In genomic region chr18:10877974-10878373, GRCh38 we compare ENCODE assay signal across 30 cellular contexts.
DNase-seq lines count a peak whose midpoint lies in the region; ATAC-seq, FAIRE-seq and TF ChIP-seq lines count a peak whose summit lies in the region.
"Had no signal": no experiment of that assay in that cellular context is flagged by ENCODE, and none has a peak within 500 bp of the region (broad histone marks: within the 10 kb centered on the region; RNA-seq: fewer than 3 reads in every experiment).

No MANE protein-coding gene starts in this region.

- POLR2A ChIA-PET in GM12878 (lab: Charles Lee) = interaction anchor here (0.6 to 2.2 kb wide), 6 partner anchors 12 to 268 kb away, joined by 3 to 18 read pairs (median 6); no protein-coding TSS in a partner anchor

- H3K27ac ChIP-seq in GM12878 (ENCODE audit: control insufficient read depth, insufficient read depth) (peak overlapping the region; percentile 88), mammary epithelial cell (ENCODE audit: insufficient read depth, low read depth, low read length) (no peak overlapping the region)
- H3K27ac ChIP-seq: BLaER1 treated with 17β-estradiol and CSF1 and Interleukin-3, amounts not matched to agents 10 nM and 100 nM; sigmoid colon; SK-N-MC had no signal

- ATAC-seq in GM18907 (IDR thresholded peaks at IDR 0.05; ENCODE audit: unreplicated experiment) (peak; percentile 73), GM21423 (IDR thresholded peaks at IDR 0.05; ENCODE audit: unreplicated experiment) (peak; percentile 45), HG03139 (IDR thresholded peaks at IDR 0.05; ENCODE audit: unreplicated experiment) (peak; percentile 55), GM12878 (peak; percentile 37), GM21619 (IDR thresholded peaks at IDR 0.05; ENCODE audit: unreplicated experiment) (no peak), HG03045 (IDR thresholded peaks at IDR 0.05; ENCODE audit: unreplicated experiment) (no peak)
- ATAC-seq: natural killer cell, PC-3 had no signal

- intact Hi-C loops in GM12878 (cut with micrococcal nuclease; ENCODE audit: unreplicated experiment) = loop anchor here (1.0 kb wide), 2 partner anchors 50 to 74 kb away; no protein-coding TSS in a partner anchor
- intact Hi-C loops in mammary epithelial cell (cut with micrococcal nuclease) = no loop called here
- intact Hi-C loops in activated naive CD4-positive, alpha-beta T cell treated with anti-CD3 and anti-CD28 coated beads for 36 hours (cut with micrococcal nuclease) = no loop called here

- WGBS in GM12878 (ENCODE audit: insufficient coverage, insufficient replicate concordance, low lambda C conversion rate, missing lambda C conversion rate) = 53% methylated on average over 2 of the region's 2 CpGs
- 71% methylated on average over 2 of the region's 2 CpGs for whole genome bisulfite sequencing in mammary epithelial cell (ENCODE audit: low coverage, missing lambda C conversion rate)

- H2AFZ ChIP-seq in GM12878 (ENCODE audit: control insufficient read depth, low read depth, low read length) = no peak overlapping the region
- no peak overlapping the region for H2AFZ ChIP-seq in mammary epithelial cell (ENCODE audit: low read depth, low read length)

- H4K20me1 ChIP-seq in GM12878 (ENCODE audit: control insufficient read depth, insufficient read depth) (no peaks in the 10 kb centered on the region), mammary epithelial cell (ENCODE audit: insufficient read depth, low read length) (no peaks in the 10 kb centered on the region)
- H4K20me1 ChIP-seq: BLaER1 treated with 17β-estradiol and CSF1 and Interleukin-3, amounts not matched to agents 10 nM and 100 nM had no signal

- H3K36me3 ChIP-seq in GM12878 (ENCODE audit: control insufficient read depth in 2 of 2, insufficient read depth in 2 of 2, low read length in 1 of 2) (no peaks in the 10 kb centered on the region), mammary epithelial cell (ENCODE audit: insufficient read depth, low read length) (no peaks in the 10 kb centered on the region)
- H3K36me3 ChIP-seq: BLaER1 treated with 17β-estradiol and CSF1 and Interleukin-3, amounts not matched to agents 10 nM and 100 nM; sigmoid colon had no signal

- H3K9ac ChIP-seq in GM12878 (ENCODE audit: control insufficient read depth, insufficient read depth, low read length) (peak overlapping the region; percentile 46; the same call in 1 of the 2 replicates), mammary epithelial cell (ENCODE audit: insufficient read depth, low read length) (no peak overlapping the region)
- H3K9ac ChIP-seq: BLaER1 treated with 17β-estradiol and CSF1 and Interleukin-3, amounts not matched to agents 10 nM and 100 nM had no signal

- TF ChIP-seq EP300 in GM12878 (IDR thresholded peaks at IDR 0.05; ENCODE audit: borderline replicate concordance in 1 of 2, control insufficient read depth in 1 of 2, low read depth in 2 of 2, low read length in 2 of 2) = no peak

- TF ChIP-seq CTCF in GM12878 (IDR thresholded peaks at IDR 0.05 in 2 of 3, conservative IDR thresholded peaks at IDR 0.05 in 1 of 3; ENCODE audit: control insufficient read depth in 2 of 3, extremely low read depth in 1 of 3, insufficient read depth in 1 of 3, low read depth in 3 of 3, low read length in 3 of 3) = no peak
- no peak for TF ChIP-seq CTCF in mammary epithelial cell (conservative IDR thresholded peaks at IDR 0.05 in 1 of 2, IDR thresholded peaks at IDR 0.05 in 1 of 2; ENCODE audit: extremely low read depth in 1 of 2, insufficient read depth in 1 of 2, low read depth in 1 of 2, low read length in 2 of 2)

- SMC1A ChIA-PET in GM12878 (lab: Charles Lee; ENCODE audit: uncharacterized antibody, unreplicated experiment) = interaction anchor here (0.8 to 8.5 kb wide), 18 partner anchors 8 to 276 kb away, joined by 3 to 96 read pairs (median 6); partner anchors contain the start of gene PIEZO2

- no peaks in the 10 kb centered on the region for H3K4me1 Mint-ChIP-seq in activated naive CD4-positive, alpha-beta T cell treated with anti-CD3 and anti-CD28 coated beads for 36 hours (ENCODE audit: low read depth)
- H3K4me1 Mint-ChIP-seq: activated B cell treated with CpG ODN at 0.5 μM for 24 hours; activated CD4-positive, alpha-beta T cell treated with anti-CD3 and anti-CD28 coated beads, Interleukin-2, amount 10 ng/mL, durations not matched to agents 7 days and 5 days; activated naive CD8-positive, alpha-beta T cell treated with anti-CD3 and anti-CD28 coated beads for 36 hours; natural killer cell had no signal

- peaks cover 1% of the 10 kb centered on the region for H3K27me3 Mint-ChIP-seq in activated naive CD4-positive, alpha-beta T cell treated with anti-CD3 and anti-CD28 coated beads for 36 hours (ENCODE audit: low read depth)
- H3K27me3 Mint-ChIP-seq: activated B cell treated with CpG ODN at 0.5 μM for 24 hours had no signal

- TF ChIP-seq POLR2A in GM12878 (IDR thresholded peaks at IDR 0.05; ENCODE audit: low read depth, low read length) = no peak; the same call in 1 of the 2 replicates

- no TSS peak for BruUV-seq in GM12878 (replicated peaks; lab: Mats Ljungman, UMichigan)
- no TSS peak for BruUV-seq in mammary epithelial cell (replicated peaks; lab: Mats Ljungman, UMichigan)

- H3K4me2 ChIP-seq in GM12878 (ENCODE audit: control insufficient read depth, insufficient read depth) = no peak overlapping the region
- no peak overlapping the region for H3K4me2 ChIP-seq in mammary epithelial cell (ENCODE audit: insufficient read depth, low read depth, low read length)
- H3K4me2 ChIP-seq: BLaER1 treated with 17β-estradiol and CSF1 and Interleukin-3, amounts not matched to agents 10 nM and 100 nM had no signal

- no peak overlapping the region for H3K4me3 ChIP-seq in GM12878
- H3K4me3 ChIP-seq in mammary epithelial cell (replicated peaks in 1 of 3; ENCODE audit: insufficient read depth in 1 of 3, low read depth in 2 of 3, low read length in 3 of 3) = no peak overlapping the region
- H3K4me3 ChIP-seq: BLaER1 treated with 17β-estradiol and CSF1 and Interleukin-3, amounts not matched to agents 10 nM and 100 nM; lung; mucosa of descending colon; sigmoid colon; SK-N-MC had no signal

- in situ Hi-C loops in GM12878 (cut with MboI) = loop anchor here (5.0 kb wide), 1 partner anchor 49 kb away; no protein-coding TSS in a partner anchor
- in situ Hi-C loops in mammary epithelial cell (cut with MboI; ENCODE audit: low sequenced_read_pairs in 2 of 2) = no loop called here

- no peak overlapping the region for H3K27ac Mint-ChIP-seq in activated naive CD4-positive, alpha-beta T cell treated with anti-CD3 and anti-CD28 coated beads for 36 hours
- H3K27ac Mint-ChIP-seq: activated B cell treated with CpG ODN at 0.5 μM for 24 hours; activated CD4-positive, alpha-beta T cell treated with anti-CD3 and anti-CD28 coated beads, Interleukin-2, amount 10 ng/mL, durations not matched to agents 7 days and 5 days; activated naive CD8-positive, alpha-beta T cell treated with anti-CD3 and anti-CD28 coated beads for 36 hours; natural killer cell; progenitor cell of endocrine pancreas had no signal

- peaks cover 2% of the 10 kb centered on the region; the same call in 2 of the 3 replicates for H3K9me3 ChIP-seq in GM12878 (replicated peaks; ENCODE audit: control insufficient read depth, insufficient read depth, low read length)
- H3K9me3 ChIP-seq in mammary epithelial cell (replicated peaks; ENCODE audit: insufficient read depth, low read length) = peaks cover 9% of the 10 kb centered on the region
- H3K9me3 ChIP-seq: mucosa of descending colon, sigmoid colon had no signal

- H3K4me1 ChIP-seq in GM12878 (ENCODE audit: control insufficient read depth, insufficient read depth, low read length) = peaks cover 49% of the 10 kb centered on the region
- H3K4me1 ChIP-seq in mammary epithelial cell (ENCODE audit: insufficient read depth, low read length) = no peaks in the 10 kb centered on the region
- H3K4me1 ChIP-seq: BLaER1 treated with 17β-estradiol and CSF1 and Interleukin-3, amounts not matched to agents 10 nM and 100 nM had no signal

- no peak for FAIRE-seq in GM12878 (lab: Jason Lieb, UNC)
- FAIRE-seq: colon had no signal

- H3K4me3 Mint-ChIP-seq in activated naive CD4-positive, alpha-beta T cell treated with anti-CD3 and anti-CD28 coated beads for 36 hours = no peak overlapping the region
- H3K4me3 Mint-ChIP-seq: activated B cell treated with CpG ODN at 0.5 μM for 24 hours; activated CD4-positive, alpha-beta T cell treated with anti-CD3 and anti-CD28 coated beads, Interleukin-2, amount 10 ng/mL, durations not matched to agents 7 days and 5 days; activated naive CD8-positive, alpha-beta T cell treated with anti-CD3 and anti-CD28 coated beads for 36 hours; natural killer cell had no signal

- H3K9me3 Mint-ChIP-seq in activated naive CD4-positive, alpha-beta T cell treated with anti-CD3 and anti-CD28 coated beads for 36 hours = peaks cover 5% of the 10 kb centered on the region
- H3K9me3 Mint-ChIP-seq: activated CD4-positive, alpha-beta T cell treated with anti-CD3 and anti-CD28 coated beads, Interleukin-2, amount 10 ng/mL, durations not matched to agents 7 days and 5 days; activated naive CD8-positive, alpha-beta T cell treated with anti-CD3 and anti-CD28 coated beads for 36 hours had no signal

- RAD21 ChIA-PET in GM12878 (lab: Charles Lee; ENCODE audit: unreplicated experiment) = interaction anchor here (0.8 to 7.9 kb wide), 12 partner anchors 14 to 318 kb away, joined by 3 to 53 read pairs (median 6); no protein-coding TSS in a partner anchor

- dilution Hi-C loops in mammary epithelial cell (cut with HindIII; ENCODE audit: low sequenced_read_pairs) = no loop called here

- CTCF ChIA-PET in GM12878 (lab: Yijun Ruan, JAX) (interaction anchor here (0.7 to 8.3 kb wide), 9 partner anchors 11 to 171 kb away, joined by 3 to 70 read pairs (median 4); no protein-coding TSS in a partner anchor), mammary epithelial cell (lab: Charles Lee; ENCODE audit: low non-redundant PET) (no interaction called here)
- CTCF ChIA-PET in activated naive CD4-positive, alpha-beta T cell treated with anti-CD3 and anti-CD28 coated beads for 36 hours (lab: Charles Lee) = no interaction called here

- no peak for DNase-seq in GM12878 (ENCODE audit: low read depth, low spot score)
- no peak for DNase-seq in mammary epithelial cell
- DNase-seq in activated naive CD4-positive, alpha-beta T cell treated with anti-CD3 and anti-CD28 coated beads for 36 hours = no peak
- DNase-seq: activated B cell treated with CpG ODN at 0.5 μM for 24 hours; activated CD4-positive, alpha-beta T cell treated with anti-CD3 and anti-CD28 coated beads, Interleukin-2, amount 10 ng/mL, durations not matched to agents 7 days and 5 days; activated effector memory CD4-positive, alpha-beta T cell treated with Interleukin-2 at 50 U/mL for 16 hours; activated naive CD8-positive, alpha-beta T cell treated with anti-CD3 and anti-CD28 coated beads for 36 hours; anterior cingulate cortex; DMS153; effector CD4-positive, alpha-beta T cell; hypothalamus; IMR-90; natural killer cell; NCI-H146; NCI-H510A treated with DMSO at 0.1 percent for 48 hours; nucleus accumbens; PC-3; sigmoid colon; stimulated activated CD4-positive, alpha-beta T cell treated with anti-CD3 and anti-CD28 coated beads, Interleukin-4, amount 100 ng/mL, for 24 hours had no signal

- H3K36me3 Mint-ChIP-seq in activated naive CD4-positive, alpha-beta T cell treated with anti-CD3 and anti-CD28 coated beads for 36 hours (ENCODE audit: low read depth) = no peaks in the 10 kb centered on the region
- H3K36me3 Mint-ChIP-seq: activated naive CD8-positive, alpha-beta T cell treated with anti-CD3 and anti-CD28 coated beads for 36 hours; natural killer cell had no signal

- peaks cover 24% of the 10 kb centered on the region for H3K79me2 ChIP-seq in GM12878 (ENCODE audit: control insufficient read depth, insufficient read depth, low read length)
- no peaks in the 10 kb centered on the region for H3K79me2 ChIP-seq in mammary epithelial cell (ENCODE audit: insufficient read depth, low read length)

- no peaks in the 10 kb centered on the region for H3K27me3 ChIP-seq in GM12878 (replicated peaks in 1 of 2; ENCODE audit: control insufficient read depth in 2 of 2, insufficient read depth in 2 of 2, low read length in 1 of 2)
- H3K27me3 ChIP-seq in mammary epithelial cell (ENCODE audit: insufficient read depth, low read length) = no peaks in the 10 kb centered on the region
- H3K27me3 ChIP-seq: BLaER1 treated with 17β-estradiol and CSF1 and Interleukin-3, amounts not matched to agents 10 nM and 100 nM; sigmoid colon had no signal

- TF ChIP-seq RAD21 in GM12878 (IDR thresholded peaks at IDR 0.05; ENCODE audit: insufficient read depth, low read depth, low read length) = no peak

Comparison
In these comparisons a context has a peak if more than half of its experiments do, and no peak if none do; other contexts are left out.
1. ATAC-seq: peak in GM18907 (single experiment), GM21423 (single experiment), HG03139 (single experiment) and GM12878 (single experiment); none in GM21619 (single experiment) and HG03045 (single experiment).